Comparison of ENCODE assay signal across 16 cellular contexts in genomic region chr9:72864327-72864726, GRCh38.
DNase-seq lines count a peak whose midpoint lies in the region; ATAC-seq and TF ChIP-seq lines count a peak whose summit lies in the region.
"Had no signal": no experiment of that assay in that cellular context is flagged by ENCODE, and none has a peak within 500 bp of the region (broad histone marks: within the 10 kb centered on the region; RNA-seq: fewer than 3 reads in every experiment).

No MANE protein-coding gene starts in this region.

- H3K36me3 Mint-ChIP-seq in GM23338 (ENCODE audit: low read depth), result no peaks in the 10 kb centered on the region

- H3K9ac ChIP-seq in MM.1S (ENCODE audit: low read length), result no peak overlapping the region
- H3K9ac ChIP-seq: SK-N-SH had no signal

- H3K9me2 ChIP-seq in GM23338 (ENCODE audit: insufficient read depth), result no peaks in the 10 kb centered on the region
- no peaks in the 10 kb centered on the region for H3K9me2 ChIP-seq in MM.1S (replicated peaks; ENCODE audit: insufficient read depth, low read length)
- H3K9me2 ChIP-seq: SK-N-SH had no signal

- H3K4me3 Mint-ChIP-seq in GM23338, result no peak overlapping the region

- H3K27ac ChIP-seq in GM23338 (ENCODE audit: low read depth), result no peak overlapping the region
- H3K27ac ChIP-seq in MM.1S (ENCODE audit: low read length), result no peak overlapping the region

- H3K79me2 ChIP-seq in GM23338 (replicated peaks; ENCODE audit: insufficient read depth) (no peaks in the 10 kb centered on the region), MM.1S (ENCODE audit: low read length) (no peaks in the 10 kb centered on the region)

- H3F3A ChIP-seq in GM23338 (replicated peaks; ENCODE audit: low read depth), result no peaks in the 10 kb centered on the region
- no peaks in the 10 kb centered on the region for H3F3A ChIP-seq in MM.1S (ENCODE audit: insufficient read depth, low read length)

- H3K4me3 ChIP-seq in GM23338 (no peak overlapping the region), MM.1S (ENCODE audit: low read length) (no peak overlapping the region)

- peaks cover 2% of the 10 kb centered on the region; the same call in 1 of the 3 replicates for H3K9me3 Mint-ChIP-seq in GM23338

- no peak for DNase-seq in GM23338 (ENCODE audit: low spot score)
- peak; percentile 76 for DNase-seq in M059J (ENCODE audit: low read depth)
- DNase-seq in fibroblast of peridontal ligament (ENCODE audit: extremely low read depth), result peak; percentile 31
- DNase-seq in mesenteric fat pad (ENCODE audit: low spot score), result no peak
- no peak for DNase-seq in MV-4-11 (lab: John Stamatoyannopoulos, UW)
- no peak for DNase-seq in MM.1S
- DNase-seq: DMS 273 treated with DMSO at 0.1 percent for 48 hours, DND-41, HCEC 1CT, NCI-H1436, NCI-H2029, NCI-H446 treated with DMSO at 0.1 percent for 48 hours, NCI-H748 treated with DMSO at 0.1 percent for 48 hours, SHP77, SK-N-SH had no signal

- H3K27ac Mint-ChIP-seq in GM23338, result no peak overlapping the region

- H3K36me3 ChIP-seq in GM23338 (ENCODE audit: insufficient read depth) (no peaks in the 10 kb centered on the region), MM.1S (replicated peaks; ENCODE audit: insufficient read depth, low read length) (no peaks in the 10 kb centered on the region)

- no peaks in the 10 kb centered on the region for H3K4me1 ChIP-seq in GM23338 (ENCODE audit: insufficient read depth)
- no peaks in the 10 kb centered on the region for H3K4me1 ChIP-seq in MM.1S (ENCODE audit: low read length)

- H3K27me3 ChIP-seq in GM23338 (ENCODE audit: insufficient read depth), result no peaks in the 10 kb centered on the region
- no peaks in the 10 kb centered on the region for H3K27me3 ChIP-seq in MM.1S (replicated peaks; ENCODE audit: insufficient read depth, low read length)

- H2AFZ ChIP-seq in GM23338 (0 out of 2 replicates have a peak overlapping the region, but pooled peaks have one; percentile 9), MM.1S (ENCODE audit: low read length) (no peak overlapping the region)

- no peaks in the 10 kb centered on the region for H3K27me3 Mint-ChIP-seq in GM23338 (ENCODE audit: insufficient read depth, low read depth, poor library complexity)

- H4K20me1 ChIP-seq in GM23338 (replicated peaks; ENCODE audit: insufficient read depth) (no peaks in the 10 kb centered on the region), MM.1S (ENCODE audit: insufficient read depth, low read length) (no peaks in the 10 kb centered on the region)

- ATAC-seq in GM23338 (no peak), HG02884 (IDR thresholded peaks at IDR 0.05; ENCODE audit: unreplicated experiment) (no peak)

- H3K4me1 Mint-ChIP-seq in GM23338, result no peaks in the 10 kb centered on the region

- TF ChIP-seq CTCF in GM23338 (conservative IDR thresholded peaks at IDR 0.05; ENCODE audit: low read depth in 2 of 2) (no peak), MM.1S (IDR thresholded peaks at IDR 0.05; ENCODE audit: low read length) (no peak)

- no peaks in the 10 kb centered on the region for H3K9me3 ChIP-seq in MM.1S (replicated peaks; ENCODE audit: insufficient read depth, low read length)
- H3K9me3 ChIP-seq: SK-N-SH had no signal

- H3K4me2 ChIP-seq in GM23338 (no peak overlapping the region), MM.1S (ENCODE audit: low read depth, low read length) (no peak overlapping the region)
- H3K4me2 ChIP-seq: SK-N-SH had no signal

TF ChIP-seq in GM23338, 12 proteins besides CTCF, POLR2A, EP300 and RAD21 (continues in another document):
- TF ChIP-seq JUNB (IDR thresholded peaks at IDR 0.05; ENCODE audit: unreplicated experiment), result no peak
- TF ChIP-seq ZNF114 (CRISPR knock-in tag; IDR thresholded peaks at IDR 0.05), result no peak
- TF ChIP-seq EZH2phosphoT487 (IDR thresholded peaks at IDR 0.05; ENCODE audit: unreplicated experiment), result no peak
- no peak for TF ChIP-seq EZH2 (IDR thresholded peaks at IDR 0.05; ENCODE audit: low read depth, unreplicated experiment)
- TF ChIP-seq POLR2AphosphoS5 (IDR thresholded peaks at IDR 0.05; ENCODE audit: low read depth), result no peak
- TF ChIP-seq ZNF462 (CRISPR knock-in tag; IDR thresholded peaks at IDR 0.05), result no peak
- no peak for TF ChIP-seq NANOG (IDR thresholded peaks at IDR 0.05; ENCODE audit: borderline replicate concordance)
- TF ChIP-seq ZNF331 (CRISPR knock-in tag; IDR thresholded peaks at IDR 0.05; ENCODE audit: low read depth), result no peak
- no peak for TF ChIP-seq REST (IDR thresholded peaks at IDR 0.05; ENCODE audit: unreplicated experiment)
- TF ChIP-seq CREB1 (CRISPR knock-in tag; IDR thresholded peaks at IDR 0.05; ENCODE audit: low read depth), result no peak

Comparison
In these comparisons a context has a peak if more than half of its experiments do, and no peak if none do; other contexts are left out.
1. DNase-seq: peak in M059J (single experiment) and fibroblast of peridontal ligament (single experiment); none in GM23338 (single experiment), mesenteric fat pad (single experiment), MV-4-11 (single experiment) and MM.1S (single experiment).